In the genomic region with DNA sequence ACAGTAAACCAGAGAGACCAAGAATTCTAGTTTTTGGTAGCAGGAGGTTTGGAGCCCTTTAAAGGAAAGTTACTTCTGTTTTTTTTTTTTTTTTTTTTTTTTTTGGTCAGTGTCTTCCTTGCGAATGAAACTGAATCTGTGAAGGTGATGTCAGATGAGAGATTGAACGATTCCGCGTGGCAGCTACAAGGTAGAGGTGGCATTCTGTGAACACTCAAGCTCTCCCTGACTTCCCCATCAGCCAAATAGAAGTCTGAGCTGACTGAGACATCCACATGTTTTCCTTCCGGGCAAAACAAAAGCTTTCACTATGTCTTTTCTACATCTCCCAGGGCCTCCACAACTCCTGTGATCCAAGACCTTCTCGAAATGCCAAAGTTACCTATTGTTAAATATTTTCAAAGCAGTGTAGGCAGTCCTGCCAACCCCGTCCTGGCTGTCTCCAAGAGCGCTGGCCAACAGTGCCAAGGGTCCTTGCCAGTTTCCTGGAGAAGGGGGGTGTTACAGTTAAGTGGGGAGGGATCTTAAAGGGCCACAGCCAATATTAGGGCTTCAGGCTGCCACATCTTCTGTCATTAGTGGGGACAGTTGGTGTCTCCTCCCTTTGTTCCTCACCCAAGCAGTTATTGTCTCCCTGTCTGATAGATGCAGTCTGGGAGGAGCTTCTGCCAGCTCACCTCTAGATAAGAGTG, we compare ENCODE assay signal across 13 cellular contexts.
DNase-seq lines count a peak whose midpoint lies in the region; ATAC-seq and TF ChIP-seq lines count a peak whose summit lies in the region.
"Had no signal": no experiment of that assay in that cellular context is flagged by ENCODE, and none has a peak within 500 bp of the region (broad histone marks: within the 10 kb centered on the region; RNA-seq: fewer than 3 reads in every experiment).

No MANE protein-coding gene starts in this region.

- no peak for TF ChIP-seq CTCF in lower lobe of right lung (IDR thresholded peaks at IDR 0.05)

- peak; percentile 8 to 55 for DNase-seq in T47D (ENCODE audit: low read depth in 1 of 2, low spot score in 1 of 2)
- peak; percentile 82 for DNase-seq in lower lobe of right lung
- DNase-seq in substantia nigra (lab: John Stamatoyannopoulos, UW): peak in 32 of 49 donors; percentile 1 to 67 (median 16)
- no peak for DNase-seq in naive thymus-derived CD8-positive, alpha-beta T cell
- DNase-seq in NCI-H1105 (lab: John Stamatoyannopoulos, UW): no peak
- DNase-seq: glutamatergic neuron; NCI-H187; stimulated activated CD4-positive, alpha-beta T cell treated with anti-CD3 and anti-CD28 coated beads, Interleukin-1b, Interleukin-23, amount 100 ng/mL, for 48 hours had no signal

- peaks cover 6% of the 10 kb centered on the region for H3K4me1 ChIP-seq in lower lobe of right lung

- intact Hi-C loops in lower lobe of right lung (cut with DNase I): no loop called here

- H3K36me3 Mint-ChIP-seq in IgD-negative memory B cell: no peaks in the 10 kb centered on the region
- no peaks in the 10 kb centered on the region for H3K36me3 Mint-ChIP-seq in naive thymus-derived CD8-positive, alpha-beta T cell

- no peaks in the 10 kb centered on the region for H3K27me3 ChIP-seq in lower lobe of right lung (ENCODE audit: low read depth)

- no peak overlapping the region for H3K27ac Mint-ChIP-seq in IgD-negative memory B cell
- no peak overlapping the region for H3K27ac Mint-ChIP-seq in naive thymus-derived CD8-positive, alpha-beta T cell

- H3K27ac ChIP-seq in lower lobe of right lung: peak overlapping the region; percentile 64
- no peak overlapping the region for H3K27ac ChIP-seq in substantia nigra (ENCODE audit: low read depth, low read length, poor library complexity, severe bottlenecking)
- H3K27ac ChIP-seq: VCaP had no signal

- ATAC-seq in lower lobe of right lung: peak; percentile 93 to 95
- no peak for ATAC-seq in naive thymus-derived CD8-positive, alpha-beta T cell
- ATAC-seq in GM21576 (IDR thresholded peaks at IDR 0.05; ENCODE audit: unreplicated experiment): no peak
- ATAC-seq in HG03095 (IDR thresholded peaks at IDR 0.05; ENCODE audit: unreplicated experiment): no peak
- ATAC-seq: Panc1 had no signal

- in situ Hi-C loops in T47D (cut with HindIII; ENCODE audit: low pct_unique_long_range_greater_than_20kb, low sequenced_read_pairs): no loop called here

- no peaks in the 10 kb centered on the region for H3K36me3 ChIP-seq in lower lobe of right lung

- H3K4me3 ChIP-seq in lower lobe of right lung: no peak overlapping the region

- H3K4me3 Mint-ChIP-seq in IgD-negative memory B cell: peak overlapping the region in 3 of 4 donors; percentile 17 to 49 (median 46)
- no peak overlapping the region for H3K4me3 Mint-ChIP-seq in naive thymus-derived CD8-positive, alpha-beta T cell

- H3K4me1 Mint-ChIP-seq in IgD-negative memory B cell: peaks cover 0 to 7% (median 4%) of the 10 kb centered on the region in 3 donors
- H3K4me1 Mint-ChIP-seq in naive thymus-derived CD8-positive, alpha-beta T cell: no peaks in the 10 kb centered on the region

- no peaks in the 10 kb centered on the region for H3K9me3 ChIP-seq in lower lobe of right lung

- peaks cover 0 to 2% (median 2%) of the 10 kb centered on the region in 3 donors for H3K9me3 Mint-ChIP-seq in IgD-negative memory B cell
- peaks cover 0 to 6% (median 3%) of the 10 kb centered on the region in 9 donors for H3K9me3 Mint-ChIP-seq in naive thymus-derived CD8-positive, alpha-beta T cell

- POLR2A ChIA-PET in naive thymus-derived CD8-positive, alpha-beta T cell (lab: Charles Lee): no interaction called here

- H3K27me3 Mint-ChIP-seq in IgD-negative memory B cell: peaks cover 4% of the 10 kb centered on the region
- peaks cover 0 to 4% (median under 1%) of the 10 kb centered on the region in 5 donors for H3K27me3 Mint-ChIP-seq in naive thymus-derived CD8-positive, alpha-beta T cell

Comparison
In these comparisons a context has a peak if more than half of its experiments do, and no peak if none do; other contexts are left out.
1. H3K4me3 Mint-ChIP-seq: peak in IgD-negative memory B cell (3 of 4); none in naive thymus-derived CD8-positive, alpha-beta T cell (0 of 10).
2. DNase-seq: peak in T47D (2 of 2), lower lobe of right lung (single experiment) and substantia nigra (32 of 49); none in naive thymus-derived CD8-positive, alpha-beta T cell (0 of 10) and NCI-H1105 (single experiment).
3. ATAC-seq: peak in lower lobe of right lung (2 of 2); none in naive thymus-derived CD8-positive, alpha-beta T cell (0 of 2), GM21576 (single experiment) and HG03095 (single experiment).